25 cellular contexts compared by ENCODE assay signal in genomic region chr7:5183899-5184298, GRCh38.
"Had no signal": no experiment of that assay in that cellular context is flagged by ENCODE, and none has a peak within 500 bp of the region (broad histone marks: within the 10 kb centered on the region; RNA-seq: fewer than 3 reads in every experiment).

No MANE protein-coding gene starts in this region.

- H3K4me3 Mint-ChIP-seq: nephron; neural crest cell; stimulated activated effector memory CD8-positive, alpha-beta T cell treated with anti-CD3 and anti-CD28 coated beads, Interleukin-12 subunit alpha, Interleukin-12 subunit beta, amount 100 ng/mL, for 72 hours; stimulated activated naive CD8-positive, alpha-beta T cell treated with anti-CD3 and anti-CD28 coated beads, Interleukin-15, Interleukin-2, amounts not matched to agents 100 ng/mL and 50 ng/mL, for 24 hours had no signal

- ATAC-seq: naive thymus-derived CD8-positive, alpha-beta T cell; right cardiac atrium; sciatic nerve; stimulated activated effector memory CD8-positive, alpha-beta T cell treated with anti-CD3 and anti-CD28 coated beads, Interleukin-12 subunit alpha, Interleukin-12 subunit beta, amount 100 ng/mL, for 72 hours; upper lobe of right lung had no signal

- H3K4me1 Mint-ChIP-seq: nephron; neural crest cell; stimulated activated effector memory CD8-positive, alpha-beta T cell treated with anti-CD3 and anti-CD28 coated beads, Interleukin-12 subunit alpha, Interleukin-12 subunit beta, amount 100 ng/mL, for 72 hours had no signal

- H3K4me3 ChIP-seq: left ventricle myocardium inferior, lung, pancreas, prostate gland, skin epidermis, suprapubic skin, thoracic aorta, tibial artery, upper lobe of right lung had no signal

- FAIRE-seq: keratinocyte, pancreas, urothelium cell line had no signal

- H3K27me3 ChIP-seq: pancreas, tibial artery, upper lobe of right lung had no signal

- H3K27ac ChIP-seq: left ventricle myocardium inferior, pancreas, prostate gland, skin epidermis, suprapubic skin, thoracic aorta, tibial artery, upper lobe of right lung had no signal

- H3K4me1 ChIP-seq: left ventricle myocardium inferior, pancreas, prostate gland, suprapubic skin, tibial artery, upper lobe of right lung had no signal

- H3K9me3 ChIP-seq: pancreas, prostate gland, suprapubic skin, thoracic aorta, tibial artery, upper lobe of right lung had no signal

- DNase-seq: hippocampal formation; left ventricle myocardium inferior; mesendoderm; midbrain; naive thymus-derived CD8-positive, alpha-beta T cell; nucleus accumbens; pancreas; retina; right cardiac atrium; stimulated activated CD4-positive, alpha-beta T cell treated with anti-CD3 and anti-CD28 coated beads, Interleukin-4, amount 100 ng/mL, for 24 hours; stimulated activated naive CD4-positive, alpha-beta T cell had no signal

- H3K36me3 ChIP-seq: left ventricle myocardium inferior, pancreas, prostate gland, suprapubic skin, thoracic aorta, tibial artery, upper lobe of right lung had no signal

- H3K27ac Mint-ChIP-seq: naive thymus-derived CD8-positive, alpha-beta T cell; nephron; stimulated activated effector memory CD8-positive, alpha-beta T cell treated with anti-CD3 and anti-CD28 coated beads, Interleukin-12 subunit alpha, Interleukin-12 subunit beta, amount 100 ng/mL, for 72 hours; stimulated activated naive CD8-positive, alpha-beta T cell treated with anti-CD3 and anti-CD28 coated beads, Interleukin-15, Interleukin-2, amounts not matched to agents 100 ng/mL and 50 ng/mL, for 24 hours had no signal

- H3K36me3 Mint-ChIP-seq: naive thymus-derived CD8-positive, alpha-beta T cell; stimulated activated effector memory CD8-positive, alpha-beta T cell treated with anti-CD3 and anti-CD28 coated beads, Interleukin-12 subunit alpha, Interleukin-12 subunit beta, amount 100 ng/mL, for 72 hours had no signal

- H3K9me3 Mint-ChIP-seq: stimulated activated effector memory CD8-positive, alpha-beta T cell treated with anti-CD3 and anti-CD28 coated beads, Interleukin-12 subunit alpha, Interleukin-12 subunit beta, amount 100 ng/mL, for 72 hours; stimulated activated naive CD8-positive, alpha-beta T cell treated with anti-CD3 and anti-CD28 coated beads, Interleukin-15, Interleukin-2, amounts not matched to agents 100 ng/mL and 50 ng/mL, for 24 hours had no signal
